In the genomic region with DNA sequence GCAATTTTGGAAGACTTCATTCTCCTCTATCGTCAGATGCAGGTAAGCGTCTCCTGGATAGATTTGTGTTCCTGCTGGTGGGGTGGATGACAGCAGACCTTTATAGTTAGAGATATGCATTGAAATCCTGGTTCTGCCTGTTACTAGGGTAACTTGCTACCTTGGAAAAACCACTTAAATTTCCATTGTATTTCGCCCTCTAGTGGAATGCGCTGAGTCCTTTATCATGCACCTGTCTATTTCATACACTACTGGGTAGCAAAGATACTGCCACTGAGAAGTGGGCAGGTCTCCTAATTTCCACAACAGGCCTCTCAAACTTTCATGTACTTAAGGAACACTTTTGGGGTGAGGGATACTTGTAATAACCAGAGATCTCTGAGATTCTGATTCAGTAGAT, we compare ENCODE assay signal across 10 cellular contexts.
DNase-seq lines count a peak whose midpoint lies in the region; ATAC-seq, FAIRE-seq and TF ChIP-seq lines count a peak whose summit lies in the region.
"Had no signal": no experiment of that assay in that cellular context is flagged by ENCODE, and none has a peak within 500 bp of the region (broad histone marks: within the 10 kb centered on the region; RNA-seq: fewer than 3 reads in every experiment).

No MANE protein-coding gene starts in this region.

- CTCF ChIA-PET in RWPE1 (lab: Yijun Ruan, JAX): no interaction called here

- H3K27ac ChIP-seq in RWPE1: no peak overlapping the region

- DNase-seq in DMS 273 treated with DMSO at 0.1 percent for 48 hours (lab: John Stamatoyannopoulos, UW) (peak; percentile 0), HTR-8/SVneo (ENCODE audit: insufficient read length, low spot score) (peak; percentile 20), astrocyte of the hippocampus (ENCODE audit: low read depth, low spot score) (peak; percentile 11), left lobe of liver (ENCODE audit: low spot score) (no peak), MV-4-11 (lab: John Stamatoyannopoulos, UW) (no peak), RWPE1 (ENCODE audit: low spot score) (no peak)
- DNase-seq in activated naive CD4-positive, alpha-beta T cell treated with Interleukin-2 at 50 U/mL for 16 hours: no peak
- DNase-seq: activated gamma-delta T cell; stimulated activated naive CD4-positive, alpha-beta T cell had no signal

- no peak for FAIRE-seq in HTR-8/SVneo (lab: Jason Lieb, UNC)

- ATAC-seq in left lobe of liver (peak; percentile 74), HG02763 (IDR thresholded peaks at IDR 0.05; ENCODE audit: unreplicated experiment) (no peak)

- no peak for TF ChIP-seq CTCF in RWPE1 (conservative IDR thresholded peaks at IDR 0.05; ENCODE audit: low read depth)

- POLR2A ChIA-PET in RWPE1 (lab: Yijun Ruan, JAX; ENCODE audit: low non-redundant PET): no interaction called here

Comparison
In these comparisons a context has a peak if more than half of its experiments do, and no peak if none do; other contexts are left out.
1. DNase-seq: peak in DMS 273 treated with DMSO at 0.1 percent for 48 hours (single experiment), HTR-8/SVneo (single experiment) and astrocyte of the hippocampus (single experiment); none in left lobe of liver (single experiment), MV-4-11 (single experiment), RWPE1 (single experiment) and activated naive CD4-positive, alpha-beta T cell treated with Interleukin-2 at 50 U/mL for 16 hours (single experiment).